ENCODE assay signal across 17 cellular contexts in genomic region chr19:58307736-58308135, GRCh38. TPM values are rescaled to one million over a fixed set of nuclear protein-coding genes. Genes with fewer than 3 reads are reported as not detected.
DNase-seq lines count a peak whose midpoint lies in the region; ATAC-seq and TF ChIP-seq lines count a peak whose summit lies in the region.
"Had no signal": no experiment of that assay in that cellular context is flagged by ENCODE, and none has a peak within 500 bp of the region (broad histone marks: within the 10 kb centered on the region; RNA-seq: fewer than 3 reads in every experiment).

No MANE protein-coding gene starts in this region.

- no peaks in the 10 kb centered on the region for H3K27me3 Mint-ChIP-seq in stimulated activated naive CD8-positive, alpha-beta T cell treated with anti-CD3 and anti-CD28 coated beads, Interleukin-15, amount 100 ng/mL, for 72 hours
- H3K27me3 Mint-ChIP-seq in activated T-helper 17 cell treated with anti-CD3 and anti-CD28 coated beads, Interleukin-2, amount 50 U/mL, for 72 hours: no peaks in the 10 kb centered on the region
- H3K27me3 Mint-ChIP-seq in nephron (ENCODE audit: low read depth): no peaks in the 10 kb centered on the region
- no peaks in the 10 kb centered on the region for H3K27me3 Mint-ChIP-seq in T-helper 2 cell treated with Interferon-gamma antibody and Interleukin-4, amounts not matched to agents 5 μg/mL and 100 μg/mL, for 36 hours (ENCODE audit: low read depth)

- peak overlapping the region in 1 of 2 donors; percentile 30 for H3K4me3 Mint-ChIP-seq in stimulated activated naive CD8-positive, alpha-beta T cell treated with anti-CD3 and anti-CD28 coated beads, Interleukin-15, amount 100 ng/mL, for 72 hours
- H3K4me3 Mint-ChIP-seq in activated T-helper 17 cell treated with anti-CD3 and anti-CD28 coated beads, Interleukin-2, amount 50 U/mL, for 72 hours: peak overlapping the region; percentile 19
- peak overlapping the region; percentile 34 to 51 (median 45) for H3K4me3 Mint-ChIP-seq in nephron
- no peak overlapping the region for H3K4me3 Mint-ChIP-seq in T-helper 2 cell treated with Interferon-gamma antibody and Interleukin-4, amounts not matched to agents 5 μg/mL and 100 μg/mL, for 36 hours

- ATAC-seq in stimulated activated naive CD8-positive, alpha-beta T cell treated with anti-CD3 and anti-CD28 coated beads, Interleukin-15, amount 100 ng/mL, for 72 hours: no peak
- ATAC-seq in stimulated activated naive CD8-positive, alpha-beta T cell treated with anti-CD3 and anti-CD28 coated beads, Interleukin-15, Interleukin-2, amounts not matched to agents 100 U/mL and 50 U/mL, for 24 hours: no peak
- no peak for ATAC-seq in activated T-helper 17 cell treated with anti-CD3 and anti-CD28 coated beads, Interleukin-2, amount 50 U/mL, for 72 hours (replicated peaks)
- ATAC-seq: HepG2, Right ventricle myocardium inferior had no signal

- no peak for DNase-seq in stimulated activated naive CD8-positive, alpha-beta T cell treated with anti-CD3 and anti-CD28 coated beads, Interleukin-15, amount 100 ng/mL, for 72 hours
- no peak for DNase-seq in stimulated activated naive CD8-positive, alpha-beta T cell treated with anti-CD3 and anti-CD28 coated beads, Interleukin-15, Interleukin-2, amounts not matched to agents 100 U/mL and 50 U/mL, for 24 hours
- DNase-seq in DMS79 treated with DMSO at 0.1 percent for 48 hours (lab: John Stamatoyannopoulos, UW): no peak
- DNase-seq in stimulated activated CD4-positive, alpha-beta T cell treated with anti-CD3 and anti-CD28 coated beads, Interleukin-15, amount 100 ng/mL, for 24 hours: no peak
- no peak for DNase-seq in T-helper 2 cell treated with Interferon-gamma antibody and Interleukin-4, amounts not matched to agents 5 μg/mL and 100 μg/mL, for 36 hours (ENCODE audit: low spot score)
- DNase-seq: ACHN, Caco-2, EL, KBM-7, NCI-H1105 treated with DMSO at 0.1 percent for 48 hours, NCI-H1694 treated with DMSO at 0.1 percent for 48 hours, NCI-H510A, NCI-H774 had no signal

- peak overlapping the region; percentile 66 to 72 for H3K27ac Mint-ChIP-seq in stimulated activated naive CD8-positive, alpha-beta T cell treated with anti-CD3 and anti-CD28 coated beads, Interleukin-15, amount 100 ng/mL, for 72 hours
- H3K27ac Mint-ChIP-seq in activated T-helper 17 cell treated with anti-CD3 and anti-CD28 coated beads, Interleukin-2, amount 50 U/mL, for 72 hours: no peak overlapping the region
- H3K27ac Mint-ChIP-seq in nephron: no peak overlapping the region
- no peak overlapping the region for H3K27ac Mint-ChIP-seq in T-helper 2 cell treated with Interferon-gamma antibody and Interleukin-4, amounts not matched to agents 5 μg/mL and 100 μg/mL, for 36 hours

- no peak for TF ChIP-seq CTCF in nephron (IDR thresholded peaks at IDR 0.05; ENCODE audit: unreplicated experiment in 3 of 3)

- H3K9me3 Mint-ChIP-seq in stimulated activated naive CD8-positive, alpha-beta T cell treated with anti-CD3 and anti-CD28 coated beads, Interleukin-15, amount 100 ng/mL, for 72 hours: peaks cover 0 to 5% of the 10 kb centered on the region in 2 donors
- no peaks in the 10 kb centered on the region for H3K9me3 Mint-ChIP-seq in activated T-helper 17 cell treated with anti-CD3 and anti-CD28 coated beads, Interleukin-2, amount 50 U/mL, for 72 hours
- no peaks in the 10 kb centered on the region for H3K9me3 Mint-ChIP-seq in nephron
- H3K9me3 Mint-ChIP-seq in T-helper 2 cell treated with Interferon-gamma antibody and Interleukin-4, amounts not matched to agents 5 μg/mL and 100 μg/mL, for 36 hours: peaks cover 16% of the 10 kb centered on the region

- peaks cover 62% of the 10 kb centered on the region for H3K4me1 Mint-ChIP-seq in stimulated activated naive CD8-positive, alpha-beta T cell treated with anti-CD3 and anti-CD28 coated beads, Interleukin-15, amount 100 ng/mL, for 72 hours
- H3K4me1 Mint-ChIP-seq in activated T-helper 17 cell treated with anti-CD3 and anti-CD28 coated beads, Interleukin-2, amount 50 U/mL, for 72 hours: peaks cover 22% of the 10 kb centered on the region
- H3K4me1 Mint-ChIP-seq in nephron: peaks cover 26% of the 10 kb centered on the region
- peaks cover 23% of the 10 kb centered on the region for H3K4me1 Mint-ChIP-seq in T-helper 2 cell treated with Interferon-gamma antibody and Interleukin-4, amounts not matched to agents 5 μg/mL and 100 μg/mL, for 36 hours (ENCODE audit: low read depth)

- peaks cover 80% of the 10 kb centered on the region for H3K36me3 Mint-ChIP-seq in activated T-helper 17 cell treated with anti-CD3 and anti-CD28 coated beads, Interleukin-2, amount 50 U/mL, for 72 hours (ENCODE audit: low read depth)
- H3K36me3 Mint-ChIP-seq in nephron (ENCODE audit: low read depth): peaks cover 83% of the 10 kb centered on the region
- H3K36me3 Mint-ChIP-seq in T-helper 2 cell treated with Interferon-gamma antibody and Interleukin-4, amounts not matched to agents 5 μg/mL and 100 μg/mL, for 36 hours (ENCODE audit: low read depth): peaks cover 84% of the 10 kb centered on the region

RNA-seq across cellular contexts. Expression of gene ERVK3-1, which starts 2.6 kb away (rescaled TPM):
- total RNA-seq in activated T-helper 17 cell treated with anti-CD3 and anti-CD28 coated beads, Interleukin-2, amount 50 U/mL, for 72 hours: 10 to 100 TPM; 38.5 to 57.8 TPM

RNA-seq across cellular contexts. Expression of gene ZSCAN22, which starts 19.1 kb away (rescaled TPM):
- 1 to 10 TPM; 4.3 to 6.1 TPM for total RNA-seq in activated T-helper 17 cell treated with anti-CD3 and anti-CD28 coated beads, Interleukin-2, amount 50 U/mL, for 72 hours

RNA-seq across cellular contexts. Expression of gene ZNF8, which starts 29.0 kb away (rescaled TPM):
- total RNA-seq in activated T-helper 17 cell treated with anti-CD3 and anti-CD28 coated beads, Interleukin-2, amount 50 U/mL, for 72 hours: 1 to 10 TPM; 3.7 to 4.6 TPM

RNA-seq across cellular contexts. Expression of gene A1BG, which starts 45.6 kb away (rescaled TPM):
- 10 to 100 TPM; 12.4 to 15.4 TPM for total RNA-seq in activated T-helper 17 cell treated with anti-CD3 and anti-CD28 coated beads, Interleukin-2, amount 50 U/mL, for 72 hours

RNA-seq across cellular contexts. Expression of gene ZNF497, which starts 54.8 kb away (rescaled TPM):
- 1 to 10 TPM; 1.7 to 1.8 TPM for total RNA-seq in activated T-helper 17 cell treated with anti-CD3 and anti-CD28 coated beads, Interleukin-2, amount 50 U/mL, for 72 hours

Comparison
In these comparisons a context has a peak if more than half of its experiments do, and no peak if none do; other contexts are left out.
1. H3K27ac Mint-ChIP-seq: peak in stimulated activated naive CD8-positive, alpha-beta T cell treated with anti-CD3 and anti-CD28 coated beads, Interleukin-15, amount 100 ng/mL, for 72 hours (2 of 2); none in activated T-helper 17 cell treated with anti-CD3 and anti-CD28 coated beads, Interleukin-2, amount 50 U/mL, for 72 hours (single experiment), nephron (0 of 3) and T-helper 2 cell treated with Interferon-gamma antibody and Interleukin-4, amounts not matched to agents 5 μg/mL and 100 μg/mL, for 36 hours (single experiment).